In genomic region chr3:4517095-4517494, GRCh38 we compare ENCODE assay signal across 27 cellular contexts. TPM values are rescaled to one million over a fixed set of nuclear protein-coding genes. Genes with fewer than 3 reads are reported as not detected.
DNase-seq lines count a peak whose midpoint lies in the region; ATAC-seq lines count a peak whose summit lies in the region.
"Had no signal": no experiment of that assay in that cellular context is flagged by ENCODE, and none has a peak within 500 bp of the region (broad histone marks: within the 10 kb centered on the region; RNA-seq: fewer than 3 reads in every experiment).

No MANE protein-coding gene starts in this region.

- peaks cover 59% of the 10 kb centered on the region for H3K4me1 Mint-ChIP-seq in stimulated activated naive CD8-positive, alpha-beta T cell treated with anti-CD3 and anti-CD28 coated beads, Interleukin-15, Interleukin-2, amounts not matched to agents 100 ng/mL and 50 ng/mL, for 24 hours (ENCODE audit: low read depth)
- H3K4me1 Mint-ChIP-seq in T-helper 17 cell (peaks cover 38% of the 10 kb centered on the region), memory B cell (peaks cover 33% of the 10 kb centered on the region)

- H3K36me3 Mint-ChIP-seq in stimulated activated naive CD8-positive, alpha-beta T cell treated with anti-CD3 and anti-CD28 coated beads, Interleukin-15, Interleukin-2, amounts not matched to agents 100 ng/mL and 50 ng/mL, for 24 hours (ENCODE audit: low read depth) = peaks cover 35% of the 10 kb centered on the region
- H3K36me3 Mint-ChIP-seq in T-helper 17 cell (ENCODE audit: low read depth) = no peaks in the 10 kb centered on the region
- peaks cover 14% of the 10 kb centered on the region for H3K36me3 Mint-ChIP-seq in memory B cell

- no peaks in the 10 kb centered on the region for H3K9me3 ChIP-seq in T-helper 17 cell (ENCODE audit: control insufficient read depth, low read length, poor library complexity, severe bottlenecking)
- H3K9me3 ChIP-seq: MG63, ovary had no signal

- no peaks in the 10 kb centered on the region for H3K9me3 Mint-ChIP-seq in stimulated activated naive CD8-positive, alpha-beta T cell treated with anti-CD3 and anti-CD28 coated beads, Interleukin-15, Interleukin-2, amounts not matched to agents 100 ng/mL and 50 ng/mL, for 24 hours
- H3K9me3 Mint-ChIP-seq in memory B cell = no peaks in the 10 kb centered on the region
- H3K9me3 Mint-ChIP-seq: activated naive CD4-positive, alpha-beta T cell treated with anti-CD3 and anti-CD28 coated beads for 36 hours; dendritic cell treated with granulocyte-macrophage colony-stimulating factor and Interleukin-4, amounts not matched to agents 40 ng/mL and 50 ng/mL, for 4 days; GM23338 had no signal

- no peak for ATAC-seq in stimulated activated naive CD8-positive, alpha-beta T cell treated with anti-CD3 and anti-CD28 coated beads, Interleukin-15, Interleukin-2, amounts not matched to agents 100 U/mL and 50 U/mL, for 24 hours
- no peak for ATAC-seq in T-helper 17 cell
- ATAC-seq in memory B cell (ENCODE audit: low read depth) = no peak
- ATAC-seq: activated CD8-positive, alpha-beta T cell treated with anti-CD3 and anti-CD28 coated beads, Interleukin-2, amount 10 ng/mL, durations not matched to agents 7 days and 5 days; GM23338; K562; left cardiac atrium had no signal

- no peaks in the 10 kb centered on the region for H3K27me3 Mint-ChIP-seq in stimulated activated naive CD8-positive, alpha-beta T cell treated with anti-CD3 and anti-CD28 coated beads, Interleukin-15, Interleukin-2, amounts not matched to agents 100 ng/mL and 50 ng/mL, for 24 hours
- H3K27me3 Mint-ChIP-seq in T-helper 17 cell (no peaks in the 10 kb centered on the region), memory B cell (no peaks in the 10 kb centered on the region)
- H3K27me3 Mint-ChIP-seq: dendritic cell treated with granulocyte-macrophage colony-stimulating factor and Interleukin-4, amounts not matched to agents 40 ng/mL and 50 ng/mL, for 4 days had no signal

- no peak overlapping the region for H3K4me3 Mint-ChIP-seq in stimulated activated naive CD8-positive, alpha-beta T cell treated with anti-CD3 and anti-CD28 coated beads, Interleukin-15, Interleukin-2, amounts not matched to agents 100 ng/mL and 50 ng/mL, for 24 hours
- H3K4me3 Mint-ChIP-seq in T-helper 17 cell (no peak overlapping the region), memory B cell (peak overlapping the region; percentile 15)
- H3K4me3 Mint-ChIP-seq: activated CD8-positive, alpha-beta T cell treated with anti-CD3 and anti-CD28 coated beads, Interleukin-2, amount 10 ng/mL, durations not matched to agents 7 days and 5 days; activated naive CD4-positive, alpha-beta T cell treated with anti-CD3 and anti-CD28 coated beads for 36 hours; dendritic cell treated with granulocyte-macrophage colony-stimulating factor and Interleukin-4, amounts not matched to agents 40 ng/mL and 50 ng/mL, for 4 days; GM23338 had no signal

- H3K27ac Mint-ChIP-seq in stimulated activated naive CD8-positive, alpha-beta T cell treated with anti-CD3 and anti-CD28 coated beads, Interleukin-15, Interleukin-2, amounts not matched to agents 100 ng/mL and 50 ng/mL, for 24 hours = peak overlapping the region; percentile 74
- peak overlapping the region; percentile 83 for H3K27ac Mint-ChIP-seq in T-helper 17 cell
- H3K27ac Mint-ChIP-seq in memory B cell = peak overlapping the region; percentile 1
- H3K27ac Mint-ChIP-seq: GM23338 had no signal

- no peak for DNase-seq in stimulated activated naive CD8-positive, alpha-beta T cell treated with anti-CD3 and anti-CD28 coated beads, Interleukin-15, Interleukin-2, amounts not matched to agents 100 U/mL and 50 U/mL, for 24 hours
- DNase-seq in T-helper 17 cell (no peak), memory B cell (ENCODE audit: low spot score in 2 of 2) (no peak), A172 (ENCODE audit: low spot score) (no peak), HT-29 (ENCODE audit: low spot score) (no peak)
- DNase-seq in stimulated activated CD4-positive, alpha-beta T cell treated with anti-CD3 and anti-CD28 coated beads, Interleukin-4, amount 100 ng/mL, for 1 hour = no peak
- DNase-seq: activated CD4-positive, CD25-positive, alpha-beta regulatory T cell treated with anti-CD3 and anti-CD28 coated beads, Interleukin-2, amount 50 U/mL, for 72 hours; activated CD8-positive, alpha-beta T cell treated with anti-CD3 and anti-CD28 coated beads, Interleukin-2, amount 10 ng/mL, durations not matched to agents 7 days and 5 days; activated naive CD4-positive, alpha-beta T cell treated with anti-CD3 and anti-CD28 coated beads for 36 hours; activated T-cell treated with anti-CD3 and anti-CD28 coated beads, Interleukin-2, amount 50 U/mL, for 1 hour; anterior cingulate cortex; caudate nucleus; DMS53; head of caudate nucleus; left cardiac atrium; MG63; NCI-H1417; NCI-H2081 treated with DMSO at 0.1 percent for 48 hours; NCI-H345; NCI-H82; ovary; stimulated activated CD4-positive, alpha-beta T cell treated with anti-CD3 and anti-CD28 coated beads, Interleukin-4, amount 100 ng/mL, for 24 hours; stimulated activated naive CD4-positive, alpha-beta T cell treated with Interleukin-2 at 50 U/mL for 16 hours had no signal

RNA-seq across cellular contexts. Expression of gene ITPR1, which starts 23.9 kb away (rescaled TPM):
- 100 to 1,000 TPM in 1 of 2 donors, 10 to 100 TPM in 1; 92.0 to 102 TPM for total RNA-seq in T-helper 17 cell
- total RNA-seq in A172 (2014; rRNA removed; shearing (Covaris generic)) = 4.0 and 7.6 TPM in 2 replicates
- total RNA-seq in HT-29 (2014; rRNA removed; shearing (Covaris generic)) = 3.6 and 5.1 TPM in 2 replicates

RNA-seq across cellular contexts. Expression of gene SUMF1, which starts 50.0 kb away (rescaled TPM):
- 10 to 100 TPM; 13.1 to 15.3 TPM for total RNA-seq in T-helper 17 cell
- 77.4 and 87.0 TPM in 2 replicates for total RNA-seq in A172 (2014; rRNA removed; shearing (Covaris generic))
- total RNA-seq in HT-29 (2014; rRNA removed; shearing (Covaris generic)) = 17.5 and 21.8 TPM in 2 replicates

Comparison
In these comparisons a context has a peak if more than half of its experiments do, and no peak if none do; other contexts are left out.
1. H3K27ac Mint-ChIP-seq: peak in every context shown above with its lines; median percentile 83 in T-helper 17 cell; 74 in stimulated activated naive CD8-positive, alpha-beta T cell treated with anti-CD3 and anti-CD28 coated beads, Interleukin-15, Interleukin-2, amounts not matched to agents 100 ng/mL and 50 ng/mL, for 24 hours; 1 in memory B cell.
2. RNA of gene ITPR1, which starts 23.9 kb away (total RNA-seq): 92.0 to 102 TPM in T-helper 17 cell; 4.0 to 7.6 TPM in A172 and 3.6 to 5.1 TPM in HT-29; every median in the first group is over 10 times any median in the second.